In genomic region chr4:13705521-13706035, GRCh38 we compare ENCODE assay signal across 9 cellular contexts.
DNase-seq lines count a peak whose midpoint lies in the region; ATAC-seq, FAIRE-seq and TF ChIP-seq lines count a peak whose summit lies in the region.
"Had no signal": no experiment of that assay in that cellular context is flagged by ENCODE, and none has a peak within 500 bp of the region (broad histone marks: within the 10 kb centered on the region; RNA-seq: fewer than 3 reads in every experiment).

No MANE protein-coding gene starts in this region.

- H3K36me3 ChIP-seq in bronchial epithelial cell (ENCODE audit: control insufficient read depth, insufficient read depth, low read length), result no peaks in the 10 kb centered on the region

- ATAC-seq in left lobe of liver, result peak; percentile 78
- no peak for ATAC-seq in GM21526 (IDR thresholded peaks at IDR 0.05; ENCODE audit: low FRiP score, unreplicated experiment)

- peak; percentile 52 for FAIRE-seq in bronchial epithelial cell (lab: Jason Lieb, UNC)
- FAIRE-seq: A204.1 had no signal

- DNase-seq in NCI-H1417 (lab: John Stamatoyannopoulos, UW) (peak in 2 of 3 experiments; percentile 60 to 88), NCI-H1417 treated with DMSO at 0.1 percent for 48 hours (lab: John Stamatoyannopoulos, UW) (no peak), bronchial epithelial cell (ENCODE audit: low read depth) (peak; percentile 55), left lobe of liver (ENCODE audit: low spot score) (peak; percentile 83), ureter (ENCODE audit: low spot score) (peak; percentile 60), amniotic stem cell (lab: John Stamatoyannopoulos, UW) (no peak)
- DNase-seq in activated CD4-positive, alpha-beta T cell treated with anti-CD3 and anti-CD28 coated beads for 48 hours, result no peak

- H3K27me3 ChIP-seq in bronchial epithelial cell (ENCODE audit: control insufficient read depth, insufficient read depth, low read length), result no peaks in the 10 kb centered on the region

- no peak for TF ChIP-seq CTCF in bronchial epithelial cell (IDR thresholded peaks at IDR 0.05; ENCODE audit: insufficient read depth, low read length, severe bottlenecking)

- H3K4me3 ChIP-seq in bronchial epithelial cell (ENCODE audit: low read depth, low read length), result no peak overlapping the region

Comparison
In these comparisons a context has a peak if more than half of its experiments do, and no peak if none do; other contexts are left out.
1. DNase-seq: peak in NCI-H1417 (2 of 3), bronchial epithelial cell (single experiment), left lobe of liver (single experiment) and ureter (single experiment); none in NCI-H1417 treated with DMSO at 0.1 percent for 48 hours (single experiment), amniotic stem cell (single experiment) and activated CD4-positive, alpha-beta T cell treated with anti-CD3 and anti-CD28 coated beads for 48 hours (single experiment).